In genomic region chr3:43882976-43883680, GRCh38 we compare ENCODE assay signal across 16 cellular contexts.
DNase-seq lines count a peak whose midpoint lies in the region; ATAC-seq and TF ChIP-seq lines count a peak whose summit lies in the region.
"Had no signal": no experiment of that assay in that cellular context is flagged by ENCODE, and none has a peak within 500 bp of the region (broad histone marks: within the 10 kb centered on the region; RNA-seq: fewer than 3 reads in every experiment).

No MANE protein-coding gene starts in this region.

- H3K4me1 ChIP-seq in BE2C (no peaks in the 10 kb centered on the region; the same call in 1 of the 2 replicates), IMR-90 (ENCODE audit: control insufficient read depth, insufficient read depth, low read length) (no peaks in the 10 kb centered on the region), neuronal stem cell (ENCODE audit: control insufficient read depth in 2 of 2, insufficient read depth in 1 of 2, low read depth in 1 of 2, low read length in 2 of 2) (peaks cover 0 to 11% of the 10 kb centered on the region in 2 donors), tibial nerve (no peaks in the 10 kb centered on the region)

- dilution Hi-C loops in IMR-90 (cut with HindIII; ENCODE audit: low sequenced_read_pairs, unreplicated experiment), result no loop called here

- H2AK9ac ChIP-seq in IMR-90 (replicated peaks; ENCODE audit: low read depth, low read length, poor library complexity), result no peak overlapping the region

- TF ChIP-seq CTCF in BE2C (IDR thresholded peaks at IDR 0.05; ENCODE audit: low read depth, low read length), result no peak
- TF ChIP-seq CTCF in IMR-90 (conservative IDR thresholded peaks at IDR 0.05; ENCODE audit: low read depth, low read length), result no peak
- TF ChIP-seq CTCF in tibial nerve (IDR thresholded peaks at IDR 0.05), result no peak

- H4K8ac ChIP-seq in IMR-90 (ENCODE audit: low read depth in 2 of 2, low read length in 2 of 2) (no peak overlapping the region), neuronal stem cell (ENCODE audit: low read depth, low read length) (no peak overlapping the region)

- H2BK12ac ChIP-seq in neuronal stem cell (ENCODE audit: low read length), result no peak overlapping the region

- H4K20me1 ChIP-seq in IMR-90 (ENCODE audit: insufficient read depth, low read length), result no peaks in the 10 kb centered on the region
- H4K20me1 ChIP-seq: BLaER1 treated with 17β-estradiol and CSF1 and Interleukin-3, amounts not matched to agents 10 nM and 100 nM had no signal

- intact Hi-C loops in IMR-90 (cut with micrococcal nuclease), result no loop called here

- 65% methylated on average over 3 of the region's 11 CpGs; no CpG with 5 or more reads in 1 of the 2 experiments for WGBS in IMR-90 (ENCODE audit: extremely low coverage in 2 of 2, insufficient read length in 1 of 2), 2 experiments
- no CpG with 5 or more reads among the region's 11 CpGs for WGBS in neuronal stem cell (ENCODE audit: extremely low coverage in 2 of 2, insufficient read length in 2 of 2, insufficient replicate concordance in 1 of 2), 2 donors
- 88 to 96% methylated on average over 11 of the region's 11 CpGs for WGBS in tibial nerve, 2 donors

- no peak overlapping the region for H2AK5ac ChIP-seq in IMR-90 (ENCODE audit: low read depth, low read length)
- no peak overlapping the region for H2AK5ac ChIP-seq in neuronal stem cell (ENCODE audit: low read depth, low read length)

- TF ChIP-seq EP300 in tibial nerve (IDR thresholded peaks at IDR 0.05), result no peak

- TF ChIP-seq RAD21 in IMR-90 (IDR thresholded peaks at IDR 0.05; ENCODE audit: low read length), result no peak

- no peak overlapping the region for H3K4ac ChIP-seq in IMR-90 (ENCODE audit: low read depth, low read length)
- no peak overlapping the region for H3K4ac ChIP-seq in neuronal stem cell (ENCODE audit: low read length)

- H3K4me3 ChIP-seq in BE2C (ENCODE audit: low read depth, low read length) (no peak overlapping the region), IMR-90 (ENCODE audit: insufficient read depth, low read depth, low read length) (no peak overlapping the region), neuronal stem cell (ENCODE audit: low read length in 2 of 2) (peak overlapping the region in 1 of 2 donors; percentile 47), tibial nerve (no peak overlapping the region)
- H3K4me3 ChIP-seq: BLaER1 treated with 17β-estradiol and CSF1 and Interleukin-3, amounts not matched to agents 10 nM and 100 nM; K562 had no signal

- H2BK5ac ChIP-seq in IMR-90 (ENCODE audit: low read depth, low read length, poor library complexity, severe bottlenecking) (no peak overlapping the region), neuronal stem cell (ENCODE audit: low read length) (no peak overlapping the region)

- H3K27ac ChIP-seq in IMR-90 (ENCODE audit: insufficient read depth, low read length) (no peak overlapping the region), neuronal stem cell (replicated peaks; ENCODE audit: low read length) (no peak overlapping the region), tibial nerve (no peak overlapping the region)
- H3K27ac ChIP-seq: BLaER1 treated with 17β-estradiol and CSF1 and Interleukin-3, amounts not matched to agents 10 nM and 100 nM had no signal

- in situ Hi-C loops in IMR-90 (cut with MboI; ENCODE audit: low sequenced_read_pairs), result no loop called here

- H2BK15ac ChIP-seq in IMR-90 (ENCODE audit: low read depth, low read length) (no peak overlapping the region), neuronal stem cell (ENCODE audit: low read length) (no peak overlapping the region)

- no peaks in the 10 kb centered on the region for H3K79me1 ChIP-seq in IMR-90 (ENCODE audit: low read depth in 1 of 2, low read length in 2 of 2)
- H3K79me1 ChIP-seq in neuronal stem cell (ENCODE audit: low read depth, low read length), result no peaks in the 10 kb centered on the region

- H3K9me3 ChIP-seq in BE2C (no peaks in the 10 kb centered on the region), IMR-90 (ENCODE audit: control insufficient read depth, insufficient read depth, low read length) (no peaks in the 10 kb centered on the region), neuronal stem cell (replicated peaks in 1 of 2; ENCODE audit: control insufficient read depth in 2 of 2, insufficient read depth in 1 of 2, low read depth in 1 of 2, low read length in 2 of 2) (no peaks in the 10 kb centered on the region), tibial nerve (no peaks in the 10 kb centered on the region)

- no peak overlapping the region for H3K56ac ChIP-seq in IMR-90 (ENCODE audit: extremely low read depth, insufficient read depth, low read length)

- H3K14ac ChIP-seq in IMR-90 (replicated peaks; ENCODE audit: low read depth, low read length) (no peak overlapping the region), neuronal stem cell (ENCODE audit: low read length) (no peak overlapping the region)

- H4K91ac ChIP-seq in IMR-90 (ENCODE audit: insufficient read depth, low read depth, low read length), result no peak overlapping the region
- H4K91ac ChIP-seq in neuronal stem cell (ENCODE audit: low read depth, low read length, poor library complexity), result peak overlapping the region; percentile 11

- DNase-seq in BE2C (peak; percentile 57), IMR-90 (no peak), ecto neural progenitor cell (ENCODE audit: low spot score) (peak; percentile 23), neuronal stem cell (ENCODE audit: low spot score) (no peak), activated gamma-delta T cell (lab: John Stamatoyannopoulos, UW) (no peak), tibial nerve (ENCODE audit: low spot score in 2 of 2) (no peak)
- no peak for DNase-seq in activated CD4-positive, alpha-beta T cell treated with anti-CD3 and anti-CD28 coated beads, Interleukin-2, amount 50 U/mL, for 4 hours
- DNase-seq: CD8-positive, alpha-beta memory T cell; GOT3; NCI-H1694; NCI-H510A; NCI-H748 treated with DMSO at 0.1 percent for 48 hours; NK-92 treated with Interleukin-12 subunit alpha and Interleukin-12 subunit beta, amount 100 ng/mL, for 24 hours; SHP77 treated with DMSO at 0.1 percent for 48 hours had no signal

- TF ChIP-seq POLR2A in IMR-90 (IDR thresholded peaks at IDR 0.05; ENCODE audit: low read depth, low read length), result no peak
- TF ChIP-seq POLR2A in tibial nerve (IDR thresholded peaks at IDR 0.05), result no peak

- ATAC-seq in IMR-90 (ENCODE audit: low read depth), result no peak
- ATAC-seq: K562 had no signal

- H3K9ac ChIP-seq in IMR-90 (ENCODE audit: low read depth, low read length) (no peak overlapping the region), neuronal stem cell (ENCODE audit: low read depth, low read length, poor library complexity) (no peak overlapping the region)
- H3K9ac ChIP-seq: BLaER1 treated with 17β-estradiol and CSF1 and Interleukin-3, amounts not matched to agents 10 nM and 100 nM had no signal

- BruUV-seq in IMR-90 (replicated peaks; lab: Mats Ljungman, UMichigan), result no TSS peak

- H3K27me3 ChIP-seq in BE2C (no peaks in the 10 kb centered on the region), IMR-90 (ENCODE audit: control insufficient read depth, insufficient read depth, low read length) (peaks cover 3% of the 10 kb centered on the region), neuronal stem cell (ENCODE audit: control insufficient read depth in 3 of 3, insufficient read depth in 3 of 3, low read depth in 1 of 3, low read length in 3 of 3) (no peaks in the 10 kb centered on the region), tibial nerve (no peaks in the 10 kb centered on the region)
- H3K27me3 ChIP-seq: BLaER1 treated with 17β-estradiol and CSF1 and Interleukin-3, amounts not matched to agents 10 nM and 100 nM had no signal

- no peak overlapping the region for H2BK20ac ChIP-seq in IMR-90 (ENCODE audit: low read depth, low read length)

- H2AFZ ChIP-seq in IMR-90 (replicated peaks; ENCODE audit: low read length, poor library complexity) (peak overlapping the region; percentile 56), neuronal stem cell (ENCODE audit: low read length) (no peak overlapping the region)

- H3K4me2 ChIP-seq in IMR-90 (ENCODE audit: low read depth, low read length) (no peak overlapping the region), neuronal stem cell (ENCODE audit: insufficient read depth, low read length, poor library complexity, severe bottlenecking) (no peak overlapping the region)
- H3K4me2 ChIP-seq: BLaER1 treated with 17β-estradiol and CSF1 and Interleukin-3, amounts not matched to agents 10 nM and 100 nM had no signal

- POLR2A ChIA-PET in IMR-90 (lab: Charles Lee; ENCODE audit: unreplicated experiment), result no interaction called here

- no peak overlapping the region for H4K5ac ChIP-seq in IMR-90 (ENCODE audit: low read depth, low read length)

- H3K18ac ChIP-seq in IMR-90 (ENCODE audit: low read depth, low read length), result no peak overlapping the region
- peak overlapping the region; percentile 73 for H3K18ac ChIP-seq in neuronal stem cell (ENCODE audit: low read length)

- no peaks in the 10 kb centered on the region for H3K36me3 ChIP-seq in BE2C
- no peaks in the 10 kb centered on the region for H3K36me3 ChIP-seq in IMR-90 (ENCODE audit: control insufficient read depth, insufficient read depth, low read length)
- H3K36me3 ChIP-seq in neuronal stem cell (replicated peaks in 1 of 2; ENCODE audit: control insufficient read depth in 2 of 2, insufficient read depth in 2 of 2, low read length in 2 of 2), result no peaks in the 10 kb centered on the region
- H3K36me3 ChIP-seq in tibial nerve, result no peaks in the 10 kb centered on the region
- H3K36me3 ChIP-seq: BLaER1 treated with 17β-estradiol and CSF1 and Interleukin-3, amounts not matched to agents 10 nM and 100 nM had no signal

- CTCF ChIA-PET in IMR-90 (lab: Yijun Ruan, JAX), result no interaction called here

- H3K9me1 ChIP-seq in IMR-90 (ENCODE audit: insufficient read depth, low read length), result no peaks in the 10 kb centered on the region

- no peak overlapping the region for H3K23ac ChIP-seq in IMR-90 (ENCODE audit: low read depth, low read length)
- no peak overlapping the region for H3K23ac ChIP-seq in neuronal stem cell (ENCODE audit: low read depth, low read length, poor library complexity)

- H2BK120ac ChIP-seq in IMR-90 (ENCODE audit: low read depth, low read length) (no peak overlapping the region), neuronal stem cell (ENCODE audit: low read depth, low read length) (no peak overlapping the region)

TF ChIP-seq in IMR-90, 13 proteins besides CTCF, POLR2A, EP300 and RAD21:
- no peak for TF ChIP-seq RCOR1 (IDR thresholded peaks at IDR 0.05; ENCODE audit: insufficient replicate concordance, low read length)
- no peak for TF ChIP-seq MAZ (IDR thresholded peaks at IDR 0.05; ENCODE audit: borderline replicate concordance, low read depth, low read length)
- TF ChIP-seq FOS (IDR thresholded peaks at IDR 0.05; ENCODE audit: low read depth, low read length), result no peak
- no peak for TF ChIP-seq SMC3 (IDR thresholded peaks at IDR 0.05; ENCODE audit: low read depth, low read length)

Comparison
In these comparisons a context has a peak if more than half of its experiments do, and no peak if none do; other contexts are left out.
1. DNase-seq: peak in BE2C (single experiment) and ecto neural progenitor cell (single experiment); none in IMR-90 (single experiment), neuronal stem cell (single experiment), activated CD4-positive, alpha-beta T cell treated with anti-CD3 and anti-CD28 coated beads, Interleukin-2, amount 50 U/mL, for 4 hours (0 of 2), activated gamma-delta T cell (single experiment) and tibial nerve (0 of 2).